ENCODE assay signal across 23 cellular contexts in genomic region chr4:166924456-166924855, GRCh38.
A peak's percentile ranks its signal among the peaks of the same experiment; 100 is the strongest.
DNase-seq lines count a peak whose midpoint lies in the region; ATAC-seq and TF ChIP-seq lines count a peak whose summit lies in the region.
"Had no signal": no experiment of that assay in that cellular context is flagged by ENCODE, and none has a peak within 500 bp of the region (broad histone marks: within the 10 kb centered on the region; RNA-seq: fewer than 3 reads in every experiment).

No MANE protein-coding gene starts in this region.

- H3F3A ChIP-seq in PC-3 (ENCODE audit: low read length, unreplicated experiment) = no peaks in the 10 kb centered on the region

- H3K27ac ChIP-seq in PC-3 (ENCODE audit: low read length) (peak overlapping the region; percentile 64), dorsolateral prefrontal cortex (no peak overlapping the region)
- H3K27ac ChIP-seq: BLaER1 treated with 17β-estradiol and CSF1 and Interleukin-3, amounts not matched to agents 10 nM and 100 nM; GM23248; SJSA1 had no signal

- no peaks in the 10 kb centered on the region for H4K20me1 ChIP-seq in PC-3 (ENCODE audit: low read length)
- H4K20me1 ChIP-seq: BLaER1 treated with 17β-estradiol and CSF1 and Interleukin-3, amounts not matched to agents 10 nM and 100 nM had no signal

- no peaks in the 10 kb centered on the region for H3K9me2 ChIP-seq in PC-3 (replicated peaks; ENCODE audit: low read length)

- intact Hi-C loops in PC-3 (cut with micrococcal nuclease) = loop anchor here (2.0 kb wide), 1 partner anchor 76 kb away; no protein-coding TSS in a partner anchor
- intact Hi-C loops in dorsolateral prefrontal cortex (cut with DNase I) = no loop called here

- H3K4me2 ChIP-seq in PC-3 (ENCODE audit: low read length) = peak overlapping the region; percentile 17; the same call in 1 of the 2 replicates
- H3K4me2 ChIP-seq: BLaER1 treated with 17β-estradiol and CSF1 and Interleukin-3, amounts not matched to agents 10 nM and 100 nM had no signal

- peak; percentile 97 for ATAC-seq in PC-3
- ATAC-seq in esophagus mucosa = peak; percentile 41
- ATAC-seq in HG03175 (IDR thresholded peaks at IDR 0.05; ENCODE audit: unreplicated experiment) = no peak
- ATAC-seq in HG02884 (IDR thresholded peaks at IDR 0.05; ENCODE audit: unreplicated experiment) = no peak
- ATAC-seq: CD8-positive, alpha-beta T cell; T-helper 17 cell had no signal

- no peaks in the 10 kb centered on the region for H3K9me3 ChIP-seq in PC-3 (ENCODE audit: low read length)
- H3K9me3 ChIP-seq: BLaER1 treated with 17β-estradiol and CSF1 and Interleukin-3, amounts not matched to agents 10 nM and 100 nM; MG63; SJSA1 had no signal

- CTCF ChIA-PET in PC-3 (lab: Charles Lee) = no interaction called here

- POLR2A ChIA-PET in PC-3 (lab: Charles Lee; ENCODE audit: unreplicated experiment) = no interaction called here

- BruUV-seq in PC-3 (replicated peaks; lab: Mats Ljungman, UMichigan) = no TSS peak

- H3K4me3 ChIP-seq in PC-3 (ENCODE audit: low read length) (no peak overlapping the region), dorsolateral prefrontal cortex (no peak overlapping the region)
- H3K4me3 ChIP-seq: BLaER1 treated with 17β-estradiol and CSF1 and Interleukin-3, amounts not matched to agents 10 nM and 100 nM; GM23248; MG63; SJSA1 had no signal

- peak overlapping the region; percentile 31; the same call in 1 of the 2 replicates for H3K9ac ChIP-seq in PC-3 (ENCODE audit: low read length)
- H3K9ac ChIP-seq: BLaER1 treated with 17β-estradiol and CSF1 and Interleukin-3, amounts not matched to agents 10 nM and 100 nM; GM23248 had no signal

- no peaks in the 10 kb centered on the region for H3K27me3 ChIP-seq in PC-3 (ENCODE audit: low read length)
- no peaks in the 10 kb centered on the region for H3K27me3 ChIP-seq in dorsolateral prefrontal cortex
- H3K27me3 ChIP-seq: BLaER1 treated with 17β-estradiol and CSF1 and Interleukin-3, amounts not matched to agents 10 nM and 100 nM; MG63; SJSA1 had no signal

- no peaks in the 10 kb centered on the region for H3K79me2 ChIP-seq in PC-3 (ENCODE audit: low read length)

- H2AFZ ChIP-seq in PC-3 (ENCODE audit: low read length) = no peak overlapping the region
- H2AFZ ChIP-seq: GM23248 had no signal

- TF ChIP-seq CTCF in PC-3 (conservative IDR thresholded peaks at IDR 0.05; ENCODE audit: low read depth, low read length) (no peak), dorsolateral prefrontal cortex (IDR thresholded peaks at IDR 0.05 in 54 of 56, conservative IDR thresholded peaks at IDR 0.05 in 2 of 56; ENCODE audit: low read depth in 1 of 56, partially characterized antibody in 56 of 56) (no peak)

- H3K36me3 ChIP-seq in PC-3 (ENCODE audit: low read depth, low read length) = no peaks in the 10 kb centered on the region
- H3K36me3 ChIP-seq: BLaER1 treated with 17β-estradiol and CSF1 and Interleukin-3, amounts not matched to agents 10 nM and 100 nM; MG63; SJSA1 had no signal

- H3K4me1 ChIP-seq in PC-3 (ENCODE audit: insufficient read depth, low read length) = peaks cover 16% of the 10 kb centered on the region
- H3K4me1 ChIP-seq: BLaER1 treated with 17β-estradiol and CSF1 and Interleukin-3, amounts not matched to agents 10 nM and 100 nM; SJSA1 had no signal

- DNase-seq in DMS53 treated with DMSO at 0.1 percent for 48 hours (lab: John Stamatoyannopoulos, UW; ENCODE audit: unreplicated experiment) (peak; percentile 49), HCEC 1CT (peak; percentile 5), PC-3 (peak; percentile 80), dorsolateral prefrontal cortex (no peak)
- DNase-seq in stimulated activated CD4-positive, alpha-beta T cell treated with anti-CD3 and anti-CD28 coated beads, Interleukin-2, amount 100 ng/mL, for 24 hours = no peak
- DNase-seq: CD8-positive, alpha-beta T cell; DND-41; GDM1; GM23248; IMR-90; MG63; NCI-H1048; NCI-H1436; NCI-H2029 treated with DMSO at 0.1 percent for 48 hours; NCI-H2171 treated with DMSO at 0.1 percent for 48 hours; NCI-H446 treated with DMSO at 0.1 percent for 48 hours; NK-92 treated with Interleukin-12 subunit alpha and Interleukin-12 subunit beta, amount 100 ng/mL, for 24 hours; T-helper 17 cell had no signal

Comparison
In these comparisons a context has a peak if more than half of its experiments do, and no peak if none do; other contexts are left out.
1. DNase-seq: peak in DMS53 treated with DMSO at 0.1 percent for 48 hours (single experiment), HCEC 1CT (single experiment) and PC-3 (single experiment); none in stimulated activated CD4-positive, alpha-beta T cell treated with anti-CD3 and anti-CD28 coated beads, Interleukin-2, amount 100 ng/mL, for 24 hours (0 of 2) and dorsolateral prefrontal cortex (0 of 10).
2. ATAC-seq: peak in PC-3 (single experiment) and esophagus mucosa (single experiment); none in HG03175 (single experiment) and HG02884 (single experiment).